Comparison of ENCODE assay signal across 21 cellular contexts in genomic region chr1:31198591-31198990, GRCh38. TPM values are rescaled to one million over a fixed set of nuclear protein-coding genes. Genes with fewer than 3 reads are reported as not detected.
"Had no signal": no experiment of that assay in that cellular context is flagged by ENCODE, and none has a peak within 500 bp of the region (broad histone marks: within the 10 kb centered on the region; RNA-seq: fewer than 3 reads in every experiment).

No MANE protein-coding gene starts in this region.

- H3K27ac ChIP-seq: cardiac muscle cell, foreskin keratinocyte, thoracic aorta, vagina had no signal

- H3K36me3 ChIP-seq: cardiac muscle cell, thoracic aorta, vagina had no signal

- H3K27ac Mint-ChIP-seq: activated CD4-positive, alpha-beta memory T cell treated with anti-CD3 and anti-CD28 coated beads, Interleukin-2, amount 10 ng/mL, durations not matched to agents 7 days and 5 days; activated CD4-positive, alpha-beta T cell treated with anti-CD3 and anti-CD28 coated beads, Interleukin-2, amount 10 ng/mL, durations not matched to agents 24 days and 14 days; activated naive CD4-positive, alpha-beta T cell treated with anti-CD3 and anti-CD28 coated beads, Interleukin-2, amount 10 ng/mL, durations not matched to agents 7 days and 5 days; natural killer cell treated with Interleukin-12 subunit alpha and Interleukin-12 subunit beta and Interleukin-15 and Interleukin-18, amount 100 ng/mL, for 72 hours; stimulated activated naive B cell treated with anti-CD40 and anti-IgM and Interleukin-4, amounts not matched to agents 10 μg/mL and 1 μg/mL and 100 μg/mL, for 72 hours; type B pancreatic cell had no signal

- H3K4me3 Mint-ChIP-seq: activated CD4-positive, alpha-beta memory T cell treated with anti-CD3 and anti-CD28 coated beads, Interleukin-2, amount 10 ng/mL, durations not matched to agents 7 days and 5 days; activated CD4-positive, alpha-beta T cell treated with anti-CD3 and anti-CD28 coated beads, Interleukin-2, amount 10 ng/mL, durations not matched to agents 24 days and 14 days; activated naive CD4-positive, alpha-beta T cell treated with anti-CD3 and anti-CD28 coated beads, Interleukin-2, amount 10 ng/mL, durations not matched to agents 7 days and 5 days; natural killer cell treated with Interleukin-12 subunit alpha and Interleukin-12 subunit beta and Interleukin-15 and Interleukin-18, amount 100 ng/mL, for 72 hours; stimulated activated naive B cell treated with anti-CD40 and anti-IgM and Interleukin-4, amounts not matched to agents 10 μg/mL and 1 μg/mL and 100 μg/mL, for 72 hours; type B pancreatic cell had no signal

- H3K4me1 Mint-ChIP-seq: activated CD4-positive, alpha-beta memory T cell treated with anti-CD3 and anti-CD28 coated beads, Interleukin-2, amount 10 ng/mL, durations not matched to agents 7 days and 5 days; activated CD4-positive, alpha-beta T cell treated with anti-CD3 and anti-CD28 coated beads, Interleukin-2, amount 10 ng/mL, durations not matched to agents 24 days and 14 days; activated naive CD4-positive, alpha-beta T cell treated with anti-CD3 and anti-CD28 coated beads, Interleukin-2, amount 10 ng/mL, durations not matched to agents 7 days and 5 days; stimulated activated naive B cell treated with anti-CD40 and anti-IgM and Interleukin-4, amounts not matched to agents 10 μg/mL and 1 μg/mL and 100 μg/mL, for 72 hours had no signal

- FAIRE-seq: small intestine had no signal

- H3K4me3 ChIP-seq: cardiac muscle cell, thoracic aorta, vagina had no signal

- DNase-seq: activated CD4-positive, alpha-beta memory T cell treated with anti-CD3 and anti-CD28 coated beads, Interleukin-2, amount 10 ng/mL, durations not matched to agents 7 days and 5 days; activated CD4-positive, alpha-beta T cell treated with anti-CD3 and anti-CD28 coated beads, Interleukin-2, amount 10 ng/mL, durations not matched to agents 24 days and 14 days; activated effector memory CD4-positive, alpha-beta T cell treated with anti-CD3 and anti-CD28 coated beads, Interleukin-2, amount 50 U/mL, for 16 hours; activated naive CD4-positive, alpha-beta T cell treated with anti-CD3 and anti-CD28 coated beads, Interleukin-2, amount 10 ng/mL, durations not matched to agents 7 days and 5 days; amygdala; cortex of kidney; erythroblast; foreskin keratinocyte; left ventricle myocardium superior; nucleus accumbens; posterior cingulate gyrus; small intestine; stimulated activated naive B cell treated with anti-CD40 and anti-IgM and Interleukin-4, amounts not matched to agents 10 μg/mL and 1 μg/mL and 100 μg/mL, for 72 hours; T-helper 2 cell had no signal

- H3K9me3 Mint-ChIP-seq: activated CD4-positive, alpha-beta memory T cell treated with anti-CD3 and anti-CD28 coated beads, Interleukin-2, amount 10 ng/mL, durations not matched to agents 7 days and 5 days; activated CD4-positive, alpha-beta T cell treated with anti-CD3 and anti-CD28 coated beads, Interleukin-2, amount 10 ng/mL, durations not matched to agents 24 days and 14 days; activated naive CD4-positive, alpha-beta T cell treated with anti-CD3 and anti-CD28 coated beads, Interleukin-2, amount 10 ng/mL, durations not matched to agents 7 days and 5 days; natural killer cell treated with Interleukin-12 subunit alpha and Interleukin-12 subunit beta and Interleukin-15 and Interleukin-18, amount 100 ng/mL, for 72 hours; stimulated activated naive B cell treated with anti-CD40 and anti-IgM and Interleukin-4, amounts not matched to agents 10 μg/mL and 1 μg/mL and 100 μg/mL, for 72 hours; type B pancreatic cell had no signal

- H3K9me3 ChIP-seq: thoracic aorta, vagina had no signal

- H3K4me1 ChIP-seq: foreskin keratinocyte, vagina had no signal

- ATAC-seq: foreskin keratinocyte; left ventricle myocardium superior; natural killer cell treated with Interleukin-12 subunit alpha and Interleukin-12 subunit beta and Interleukin-15 and Interleukin-18, amount 100 ng/mL, for 72 hours; sciatic nerve; stimulated activated naive B cell treated with anti-CD40 and anti-IgM and Interleukin-4, amounts not matched to agents 10 μg/mL and 1 μg/mL and 100 μg/mL, for 72 hours had no signal

- H3K27me3 Mint-ChIP-seq: activated CD4-positive, alpha-beta memory T cell treated with anti-CD3 and anti-CD28 coated beads, Interleukin-2, amount 10 ng/mL, durations not matched to agents 7 days and 5 days; activated CD4-positive, alpha-beta T cell treated with anti-CD3 and anti-CD28 coated beads, Interleukin-2, amount 10 ng/mL, durations not matched to agents 24 days and 14 days; type B pancreatic cell had no signal

- H3K36me3 Mint-ChIP-seq: activated naive CD4-positive, alpha-beta T cell treated with anti-CD3 and anti-CD28 coated beads, Interleukin-2, amount 10 ng/mL, durations not matched to agents 7 days and 5 days; natural killer cell treated with Interleukin-12 subunit alpha and Interleukin-12 subunit beta and Interleukin-15 and Interleukin-18, amount 100 ng/mL, for 72 hours; stimulated activated naive B cell treated with anti-CD40 and anti-IgM and Interleukin-4, amounts not matched to agents 10 μg/mL and 1 μg/mL and 100 μg/mL, for 72 hours; type B pancreatic cell had no signal

- H3K27me3 ChIP-seq: cardiac muscle cell, foreskin keratinocyte, vagina had no signal

RNA-seq across cellular contexts. Expression of gene NKAIN1, which starts 41.1 kb away (rescaled TPM):
- total RNA-seq: activated CD4-positive, alpha-beta memory T cell treated with anti-CD3 and anti-CD28 coated beads, Interleukin-2, amount 10 ng/mL, durations not matched to agents 7 days and 5 days; activated CD4-positive, alpha-beta T cell treated with anti-CD3 and anti-CD28 coated beads, Interleukin-2, amount 10 ng/mL, durations not matched to agents 24 days and 14 days; foreskin keratinocyte; glomerular endothelial cell; left ventricle myocardium superior; natural killer cell treated with Interleukin-12 subunit alpha and Interleukin-12 subunit beta and Interleukin-15 and Interleukin-18, amount 100 ng/mL, for 72 hours; thoracic aorta; vagina had no signal
- polyA plus RNA-seq: foreskin keratinocyte had no signal
